ENCODE assay signal across 8 cellular contexts in the genomic region with DNA sequence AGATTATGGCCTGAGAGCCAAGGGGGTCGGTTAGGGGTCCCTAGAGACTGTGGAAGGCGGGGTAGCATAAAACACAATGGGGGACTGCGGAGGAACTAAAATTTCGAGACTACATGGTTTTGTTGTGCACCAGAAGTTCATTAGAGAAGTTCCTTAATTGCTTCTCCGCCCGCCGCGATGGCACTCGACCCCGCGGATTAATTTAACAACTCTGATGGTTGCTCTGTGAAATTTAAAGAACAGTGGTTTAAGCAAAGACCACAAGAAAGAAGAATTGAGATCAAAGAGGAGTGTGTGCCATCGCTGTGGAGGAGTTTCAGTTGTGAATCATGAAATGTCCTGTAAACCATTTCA. TPM values are rescaled to one million over a fixed set of nuclear protein-coding genes. Genes with fewer than 3 reads are reported as not detected.
DNase-seq lines count a peak whose midpoint lies in the region; ATAC-seq and TF ChIP-seq lines count a peak whose summit lies in the region.

No MANE protein-coding gene starts in this region.

- H3K36me3 ChIP-seq in KMS-11 (ENCODE audit: insufficient read depth): no peaks in the 10 kb centered on the region

- peak overlapping the region; percentile 71; the same call in 1 of the 2 replicates for H2AFZ ChIP-seq in KMS-11 (ENCODE audit: low read depth)

- peak overlapping the region; percentile 52; the same call in 1 of the 2 replicates for H3K4me2 ChIP-seq in KMS-11

- H3K27ac Mint-ChIP-seq in CD14-positive monocyte (peak overlapping the region in 5 of 7 donors; percentile 33 to 83 (median 61)), nephron (peak overlapping the region in 1 of 3 experiments; percentile 5)
- peak overlapping the region; percentile 85 for H3K27ac Mint-ChIP-seq in activated T-helper 2 cell treated with anti-CD3 and anti-CD28 coated beads, Interferon-gamma antibody, Interleukin-2, Interleukin-4, amounts not matched to agents 10 μg/mL and 5 μg/mL and 100 μg/mL, durations not matched to agents 14 hours and 24 hours and 36 hours

- H3K4me1 Mint-ChIP-seq in CD14-positive monocyte (peaks cover 54% of the 10 kb centered on the region), nephron (peaks cover 31% of the 10 kb centered on the region)
- H3K4me1 Mint-ChIP-seq in activated T-helper 2 cell treated with anti-CD3 and anti-CD28 coated beads, Interferon-gamma antibody, Interleukin-2, Interleukin-4, amounts not matched to agents 10 μg/mL and 5 μg/mL and 100 μg/mL, durations not matched to agents 14 hours and 24 hours and 36 hours (ENCODE audit: low read depth): peaks cover 32% of the 10 kb centered on the region

- H3K4me1 ChIP-seq in KMS-11 (ENCODE audit: low read depth, poor library complexity, severe bottlenecking): peaks cover 31% of the 10 kb centered on the region

- peak overlapping the region; percentile 87; the same call in 1 of the 2 replicates for H3K27ac ChIP-seq in KMS-11

- peaks cover 14 to 15% of the 10 kb centered on the region in 2 donors for H3K36me3 Mint-ChIP-seq in CD14-positive monocyte
- peaks cover 22% of the 10 kb centered on the region for H3K36me3 Mint-ChIP-seq in activated T-helper 2 cell treated with anti-CD3 and anti-CD28 coated beads, Interferon-gamma antibody, Interleukin-2, Interleukin-4, amounts not matched to agents 10 μg/mL and 5 μg/mL and 100 μg/mL, durations not matched to agents 14 hours and 24 hours and 36 hours (ENCODE audit: low read depth)
- H3K36me3 Mint-ChIP-seq in nephron (ENCODE audit: low read depth): no peaks in the 10 kb centered on the region

- H3K9me3 Mint-ChIP-seq in CD14-positive monocyte: peaks cover 0 to 2% (median 0%) of the 10 kb centered on the region in 7 donors
- H3K9me3 Mint-ChIP-seq in activated T-helper 2 cell treated with anti-CD3 and anti-CD28 coated beads, Interferon-gamma antibody, Interleukin-2, Interleukin-4, amounts not matched to agents 10 μg/mL and 5 μg/mL and 100 μg/mL, durations not matched to agents 14 hours and 24 hours and 36 hours: no peaks in the 10 kb centered on the region
- no peaks in the 10 kb centered on the region for H3K9me3 Mint-ChIP-seq in nephron

- no peaks in the 10 kb centered on the region for H3K27me3 ChIP-seq in KMS-11 (ENCODE audit: insufficient read depth, low read depth)

- peak overlapping the region; percentile 93 for H3K9ac ChIP-seq in KMS-11

- intact Hi-C loops in CD14-positive monocyte (cut with micrococcal nuclease): loop anchor here (5.0 to 10.0 kb wide), 2 partner anchors 57 to 174 kb away; partner anchors contain the start of gene GPR68 (in 1 of the 2)
- intact Hi-C loops in activated T-helper 2 cell treated with anti-CD3 and anti-CD28 coated beads, Interferon-gamma antibody, Interleukin-2, Interleukin-4, amounts not matched to agents 10 μg/mL and 5 μg/mL and 100 μg/mL, durations not matched to agents 14 hours and 24 hours and 36 hours (cut with micrococcal nuclease): loop anchor here (2.0 to 10.0 kb wide), 5 partner anchors 92 to 446 kb away; partner anchors contain the start of genes PPP4R3A, RPS6KA5 and TC2N

- DNase-seq in CD14-positive monocyte (ENCODE audit: low spot score): no peak
- DNase-seq in activated T-helper 2 cell treated with anti-CD3 and anti-CD28 coated beads, Interferon-gamma antibody, Interleukin-2, Interleukin-4, amounts not matched to agents 10 μg/mL and 5 μg/mL and 100 μg/mL, durations not matched to agents 14 hours and 24 hours and 36 hours (ENCODE audit: low spot score): peak; percentile 36
- no peak for DNase-seq in NCI-H510A (lab: John Stamatoyannopoulos, UW)
- no peak for DNase-seq in erythroblast (lab: John Stamatoyannopoulos, UW)

- peaks cover 29% of the 10 kb centered on the region for H3K79me2 ChIP-seq in KMS-11 (ENCODE audit: insufficient read depth, low read depth)

- H3K4me3 Mint-ChIP-seq in CD14-positive monocyte: peak overlapping the region; percentile 85 to 93
- H3K4me3 Mint-ChIP-seq in activated T-helper 2 cell treated with anti-CD3 and anti-CD28 coated beads, Interferon-gamma antibody, Interleukin-2, Interleukin-4, amounts not matched to agents 10 μg/mL and 5 μg/mL and 100 μg/mL, durations not matched to agents 14 hours and 24 hours and 36 hours (ENCODE audit: low read depth): peak overlapping the region; percentile 67
- peak overlapping the region; percentile 68 to 81 (median 70) for H3K4me3 Mint-ChIP-seq in nephron

- TF ChIP-seq CTCF in CD14-positive monocyte (IDR thresholded peaks at IDR 0.05) (peak; percentile 53), KMS-11 (conservative IDR thresholded peaks at IDR 0.05; ENCODE audit: low read depth, low read length) (0 out of 2 replicates have a peak, but pooled peaks have one; percentile 7), nephron (IDR thresholded peaks at IDR 0.05; ENCODE audit: unreplicated experiment in 3 of 3) (peak in 1 of 3 experiments; percentile 38)

- no peak for TF ChIP-seq POLR2A in erythroblast (IDR thresholded peaks at IDR 0.05; ENCODE audit: low read length)

- H4K20me1 ChIP-seq in KMS-11 (ENCODE audit: insufficient read depth): no peaks in the 10 kb centered on the region

- H3K27me3 Mint-ChIP-seq in CD14-positive monocyte (ENCODE audit: low read depth in 3 of 3) (peaks cover 0 to 3% (median 0%) of the 10 kb centered on the region in 3 donors), nephron (ENCODE audit: low read depth) (peaks cover 22% of the 10 kb centered on the region)
- H3K27me3 Mint-ChIP-seq in activated T-helper 2 cell treated with anti-CD3 and anti-CD28 coated beads, Interferon-gamma antibody, Interleukin-2, Interleukin-4, amounts not matched to agents 10 μg/mL and 5 μg/mL and 100 μg/mL, durations not matched to agents 14 hours and 24 hours and 36 hours (ENCODE audit: low read depth): no peaks in the 10 kb centered on the region

- H3K4me3 ChIP-seq in KMS-11 (IDR thresholded peaks at IDR 0.05; ENCODE audit: insufficient read depth, low read depth, low read length): no peak overlapping the region

- ATAC-seq in GM21447 (IDR thresholded peaks at IDR 0.05; ENCODE audit: unreplicated experiment) (no peak), GM19467 (IDR thresholded peaks at IDR 0.05; ENCODE audit: unreplicated experiment) (no peak)

RNA-seq across cellular contexts. Expression of gene CCDC88C, which starts 1.4 kb away (rescaled TPM):
- polyA plus RNA-seq in CD14-positive monocyte: 10 to 100 TPM; 11.6 to 12.3 TPM
- total RNA-seq in activated T-helper 2 cell treated with anti-CD3 and anti-CD28 coated beads, Interferon-gamma antibody, Interleukin-2, Interleukin-4, amounts not matched to agents 10 μg/mL and 5 μg/mL and 100 μg/mL, durations not matched to agents 14 hours and 24 hours and 36 hours: 95.3 and 100 TPM in 2 replicates
